Comparison of ENCODE assay signal across 17 cellular contexts in genomic region chr9:93601666-93602065, GRCh38.
"Had no signal": no experiment of that assay in that cellular context is flagged by ENCODE, and none has a peak within 500 bp of the region (broad histone marks: within the 10 kb centered on the region; RNA-seq: fewer than 3 reads in every experiment).

No MANE protein-coding gene starts in this region.

- H3K4me3 ChIP-seq: dorsolateral prefrontal cortex, left ventricle myocardium inferior, skin epidermis, upper lobe of left lung had no signal

- H3K27me3 Mint-ChIP-seq: activated CD4-positive, alpha-beta T cell treated with anti-CD3 and anti-CD28 coated beads, Interleukin-2, amount 10 ng/mL, durations not matched to agents 24 days and 14 days; progenitor cell of endocrine pancreas; stimulated activated naive CD8-positive, alpha-beta T cell treated with anti-CD3 and anti-CD28 coated beads, Interleukin-15, Interleukin-2, amounts not matched to agents 100 ng/mL and 50 ng/mL, for 24 hours had no signal

- H3K27me3 ChIP-seq: dorsolateral prefrontal cortex, upper lobe of left lung had no signal

- ATAC-seq: esophagus mucosa, natural killer cell, right cardiac atrium had no signal

- DNase-seq: activated CD4-positive, alpha-beta T cell treated with anti-CD3 and anti-CD28 coated beads, Interleukin-2, amount 10 ng/mL, durations not matched to agents 24 days and 14 days; activated CD4-positive, CD25-positive, alpha-beta regulatory T cell; activated naive CD4-positive, alpha-beta T cell treated with Interleukin-2 at 50 U/mL for 16 hours; anterior cingulate cortex; left ventricle myocardium inferior; natural killer cell; nucleus accumbens; right cardiac atrium; stimulated activated CD4-positive, alpha-beta T cell treated with anti-CD3 and anti-CD28 coated beads, Interleukin-4, amount 100 ng/mL, for 24 hours; upper lobe of left lung had no signal

- H3K9me3 ChIP-seq: left ventricle myocardium inferior, upper lobe of left lung had no signal

- H3K36me3 ChIP-seq: left ventricle myocardium inferior, upper lobe of left lung had no signal

- H3K9me3 Mint-ChIP-seq: natural killer cell had no signal

- H3K27ac ChIP-seq: dorsolateral prefrontal cortex, left ventricle myocardium inferior, skin epidermis, upper lobe of left lung had no signal

- H3K36me3 Mint-ChIP-seq: natural killer cell had no signal

- H3K4me3 Mint-ChIP-seq: activated CD4-positive, alpha-beta T cell treated with anti-CD3 and anti-CD28 coated beads, Interleukin-2, amount 10 ng/mL, durations not matched to agents 24 days and 14 days; activated T-helper 1 cell treated with anti-CD3 and anti-CD28 coated beads, Interleukin-12 subunit alpha, Interleukin-12 subunit beta, Interleukin-2, Interleukin-4 antibody, amounts not matched to agents 30 ng/mL and 10 ng/mL and 1 ng/mL, durations not matched to agents 14 hours and 24 hours and 36 hours; stimulated activated naive CD8-positive, alpha-beta T cell treated with anti-CD3 and anti-CD28 coated beads, Interleukin-15, Interleukin-2, amounts not matched to agents 100 ng/mL and 50 ng/mL, for 24 hours; T-helper 2 cell treated with Interferon-gamma antibody and Interleukin-4, amounts not matched to agents 5 μg/mL and 100 μg/mL, for 36 hours had no signal

- H3K27ac Mint-ChIP-seq: activated CD4-positive, alpha-beta T cell treated with anti-CD3 and anti-CD28 coated beads, Interleukin-2, amount 10 ng/mL, durations not matched to agents 24 days and 14 days; progenitor cell of endocrine pancreas; T-helper 2 cell treated with Interferon-gamma antibody and Interleukin-4, amounts not matched to agents 5 μg/mL and 100 μg/mL, for 36 hours had no signal
